23 cellular contexts compared by ENCODE assay signal in the genomic region with DNA sequence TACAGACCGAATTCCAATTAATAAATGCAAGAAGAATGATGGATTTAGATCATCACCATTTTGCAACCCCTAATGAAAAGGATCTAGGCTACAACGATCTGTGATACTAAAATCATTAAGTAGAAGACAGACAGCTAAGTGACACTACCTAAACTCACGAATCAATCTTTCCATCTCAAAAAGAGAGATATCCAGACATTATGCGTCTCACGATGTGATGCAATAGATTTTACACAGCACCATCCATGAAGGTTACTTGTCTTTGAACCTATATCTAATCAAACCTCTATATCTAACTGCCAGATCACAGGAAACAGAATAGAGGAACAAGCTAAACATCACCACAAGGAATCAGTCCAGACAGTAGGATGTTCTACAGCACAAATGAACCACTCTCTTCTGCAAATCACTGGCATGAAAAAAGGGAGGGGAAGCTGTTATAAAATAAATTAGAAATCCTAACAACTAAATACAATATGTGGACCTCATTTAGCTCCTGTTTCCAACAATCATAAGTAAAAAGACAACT.
"Had no signal": no experiment of that assay in that cellular context is flagged by ENCODE, and none has a peak within 500 bp of the region (broad histone marks: within the 10 kb centered on the region; RNA-seq: fewer than 3 reads in every experiment).

No MANE protein-coding gene starts in this region.

- H3K4me3 Mint-ChIP-seq: natural killer cell treated with Interleukin-12 subunit alpha and Interleukin-12 subunit beta and Interleukin-15 and Interleukin-18, amount 100 ng/mL, for 72 hours; neural progenitor cell had no signal

- H3K36me3 ChIP-seq: esophagus squamous epithelium, gastroesophageal sphincter, neural progenitor cell, ovary, right atrium auricular region had no signal

- H2AFZ ChIP-seq: neural progenitor cell had no signal

- H3K9ac ChIP-seq: neural progenitor cell had no signal

- H3K4me2 ChIP-seq: neural progenitor cell had no signal

- H3K9me3 ChIP-seq: esophagus squamous epithelium had no signal

- H3K4me3 ChIP-seq: esophagus squamous epithelium, gastroesophageal sphincter, lung, neural progenitor cell, ovary, right atrium auricular region had no signal

- H3K27me3 ChIP-seq: ovary, right atrium auricular region had no signal

- H3K27ac Mint-ChIP-seq: natural killer cell treated with Interleukin-12 subunit alpha and Interleukin-12 subunit beta and Interleukin-15 and Interleukin-18, amount 100 ng/mL, for 72 hours; neural progenitor cell had no signal

- DNase-seq: effector memory CD4-positive, alpha-beta T cell; esophagus squamous epithelium; foreskin fibroblast; glutamatergic neuron; kidney; left cardiac atrium; left ventricle myocardium superior; mesenchymal stem cell; midbrain; nucleus accumbens; ovary; small intestine; stimulated activated CD4-positive, alpha-beta T cell treated with anti-CD3 and anti-CD28 coated beads, Interleukin-12 subunit alpha, Interleukin-12 subunit beta, amount 100 ng/mL, for 4 hours; stimulated activated naive CD4-positive, alpha-beta T cell treated with Interleukin-2 at 50 U/mL for 16 hours; trophoblast cell had no signal

- ATAC-seq: gastroesophageal sphincter; left cardiac atrium; left ventricle myocardium superior; natural killer cell treated with Interleukin-12 subunit alpha and Interleukin-12 subunit beta and Interleukin-15 and Interleukin-18, amount 100 ng/mL, for 72 hours had no signal

- FAIRE-seq: endometrium, kidney, small intestine, urothelium cell line had no signal

- H3K27ac ChIP-seq: epithelial cell of prostate, esophagus squamous epithelium, gastroesophageal sphincter, neural progenitor cell, ovary, right atrium auricular region had no signal
